ENCODE assay signal across 21 cellular contexts in the genomic region with DNA sequence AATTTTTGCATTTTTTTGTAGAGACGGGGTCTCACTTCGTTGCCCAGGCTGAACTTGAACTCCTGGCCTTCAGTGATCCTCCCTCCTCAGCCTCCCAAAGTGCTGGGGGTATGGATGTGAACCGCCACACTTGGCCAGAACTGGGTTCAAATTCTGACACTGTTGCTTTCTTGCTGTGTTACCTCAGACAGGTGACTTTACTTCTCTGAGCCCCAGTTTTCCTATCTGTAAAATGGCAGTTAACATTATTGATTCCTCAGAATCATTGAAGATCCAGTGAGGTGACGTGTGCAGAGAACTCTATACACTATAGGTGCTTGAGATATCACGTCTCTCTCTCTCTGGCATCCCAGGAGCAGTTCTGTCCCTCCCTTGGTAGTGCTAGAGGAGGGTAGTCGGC. TPM values are rescaled to one million over a fixed set of nuclear protein-coding genes. Genes with fewer than 3 reads are reported as not detected.
"Had no signal": no experiment of that assay in that cellular context is flagged by ENCODE, and none has a peak within 500 bp of the region (broad histone marks: within the 10 kb centered on the region; RNA-seq: fewer than 3 reads in every experiment).

No MANE protein-coding gene starts in this region.

- ATAC-seq: Right ventricle myocardium inferior, SK-N-SH treated with all-trans-retinoic acid at 6 μM for 48 hours had no signal

- H3K9me3 ChIP-seq: SJCRH30 had no signal

- H3K27me3 ChIP-seq: SJCRH30 had no signal

- H3K4me2 ChIP-seq: KMS-11 had no signal

- DNase-seq: IMR-90, Kasumi-1, MM.1S, NCI-H1092 treated with DMSO at 0.1 percent for 48 hours, NCI-H1436, NCI-H187, NCI-H2029, NCI-H2081 treated with DMSO at 0.1 percent for 48 hours, NCI-H226, NCI-H446, NCI-H510A, NCI-H524 treated with DMSO at 0.1 percent for 48 hours, NCI-H774, SHP77 treated with DMSO at 0.1 percent for 48 hours, SJCRH30, T-helper 1 cell had no signal

- H3K9ac ChIP-seq: KMS-11 had no signal

- H3K36me3 ChIP-seq: SJCRH30 had no signal

- H3K27ac ChIP-seq: KMS-11, SJCRH30 had no signal

- H3K4me3 ChIP-seq: SJCRH30 had no signal

- FAIRE-seq: RCC 7860 had no signal

RNA-seq across cellular contexts. Expression of gene HPCA, which starts 3.0 kb away (rescaled TPM):
- total RNA-seq: IMR-90, Right ventricle myocardium inferior, SJCRH30 had no signal

RNA-seq across cellular contexts. Expression of gene FNDC5, which starts 12.6 kb away (rescaled TPM):
- total RNA-seq: HT-29 had no signal
